ENCODE assay signal across 11 cellular contexts in the genomic region with DNA sequence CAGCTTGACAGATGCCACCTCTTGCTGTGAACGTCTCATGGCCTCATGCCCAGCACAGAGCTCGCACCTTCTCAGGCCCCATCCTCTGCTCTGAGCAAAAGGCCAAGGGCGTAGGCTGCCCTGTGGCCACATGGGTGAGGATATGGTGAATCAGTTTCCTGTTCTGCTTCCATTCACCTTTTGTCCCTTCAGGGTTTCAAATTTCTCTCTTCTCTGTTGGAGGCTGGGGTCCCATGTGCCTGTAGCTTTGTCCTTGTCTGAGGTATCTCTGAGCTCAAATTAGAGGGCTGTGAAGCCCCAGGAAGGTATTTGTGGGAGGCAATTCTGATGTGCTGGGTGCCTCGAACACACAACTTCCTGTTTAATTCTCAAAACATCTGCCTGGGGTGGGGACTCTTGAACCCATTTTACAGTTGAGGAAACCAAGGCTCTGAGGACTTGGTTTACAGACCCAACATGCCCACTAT. TPM values are rescaled to one million over a fixed set of nuclear protein-coding genes. Genes with fewer than 3 reads are reported as not detected.
DNase-seq lines count a peak whose midpoint lies in the region; ATAC-seq and TF ChIP-seq lines count a peak whose summit lies in the region.
"Had no signal": no experiment of that assay in that cellular context is flagged by ENCODE, and none has a peak within 500 bp of the region (broad histone marks: within the 10 kb centered on the region; RNA-seq: fewer than 3 reads in every experiment).

No MANE protein-coding gene starts in this region.

- no peaks in the 10 kb centered on the region for H3K27me3 ChIP-seq in ascending aorta
- no peaks in the 10 kb centered on the region for H3K27me3 ChIP-seq in psoas muscle (ENCODE audit: insufficient read depth in 3 of 3, low read length in 2 of 3)

- peak overlapping the region; percentile 24 for H3K4me3 Mint-ChIP-seq in activated T-cell treated with anti-CD3 and anti-CD28 coated beads, Interleukin-2, amount 50 U/mL, for 24 hours
- peak overlapping the region; percentile 55 for H3K4me3 Mint-ChIP-seq in T-helper 17 cell

- ATAC-seq in T-helper 17 cell, result peak; percentile 27
- no peak for ATAC-seq in psoas muscle

- TF ChIP-seq CTCF in ascending aorta (IDR thresholded peaks at IDR 0.05), result no peak
- no peak for TF ChIP-seq CTCF in GM10248 (IDR thresholded peaks at IDR 0.05; ENCODE audit: control extremely low read depth, extremely low read depth, low read depth, missing control alignments)
- TF ChIP-seq CTCF in psoas muscle (IDR thresholded peaks at IDR 0.05), result no peak

- peaks cover 63% of the 10 kb centered on the region for H3K36me3 Mint-ChIP-seq in activated T-cell treated with anti-CD3 and anti-CD28 coated beads, Interleukin-2, amount 50 U/mL, for 24 hours (ENCODE audit: low read depth)
- H3K36me3 Mint-ChIP-seq in T-helper 17 cell (ENCODE audit: low read depth), result peaks cover 7% of the 10 kb centered on the region

- H3K9me3 Mint-ChIP-seq in activated T-cell treated with anti-CD3 and anti-CD28 coated beads, Interleukin-2, amount 50 U/mL, for 24 hours, result no peaks in the 10 kb centered on the region

- H3K4me3 ChIP-seq in ascending aorta (no peak overlapping the region), psoas muscle (no peak overlapping the region)

- H3K4me1 ChIP-seq in ascending aorta, result no peaks in the 10 kb centered on the region
- H3K4me1 ChIP-seq in psoas muscle, result no peaks in the 10 kb centered on the region

- WGBS in psoas muscle, 3 donors, result 55 to 67% (median 58%) methylated on average over 4 of the region's 4 CpGs

- POLR2A ChIA-PET in GM10248 (lab: Yijun Ruan, JAX), result no interaction called here

- CTCF ChIA-PET in GM10248 (lab: Yijun Ruan, JAX), result interaction anchor here (1.2 to 5.5 kb wide), 10 partner anchors 15 to 670 kb away, joined by 3 to 65 read pairs (median 10); a partner anchor contains a TSS

- H3K4me1 Mint-ChIP-seq in activated T-cell treated with anti-CD3 and anti-CD28 coated beads, Interleukin-2, amount 50 U/mL, for 24 hours (ENCODE audit: low read depth), result peaks cover 68% of the 10 kb centered on the region
- H3K4me1 Mint-ChIP-seq in T-helper 17 cell, result peaks cover 54% of the 10 kb centered on the region

- intact Hi-C loops in posterior vena cava (cut with DNase I) (loop anchor here in 1 of 2 donors (5.0 kb wide), 1 partner anchor 1600 kb away; no protein-coding TSS in a partner anchor), ascending aorta (cut with DNase I) (no loop called here), psoas muscle (cut with DNase I) (no loop called here)

- H3K9me3 ChIP-seq in T-helper 17 cell (ENCODE audit: control insufficient read depth, low read length, poor library complexity, severe bottlenecking), result no peaks in the 10 kb centered on the region
- H3K9me3 ChIP-seq in ascending aorta, result no peaks in the 10 kb centered on the region
- H3K9me3 ChIP-seq in psoas muscle, result no peaks in the 10 kb centered on the region

- no peaks in the 10 kb centered on the region for H3K27me3 Mint-ChIP-seq in activated T-cell treated with anti-CD3 and anti-CD28 coated beads, Interleukin-2, amount 50 U/mL, for 24 hours
- H3K27me3 Mint-ChIP-seq in T-helper 17 cell, result no peaks in the 10 kb centered on the region

- H3K27ac Mint-ChIP-seq in activated T-cell treated with anti-CD3 and anti-CD28 coated beads, Interleukin-2, amount 50 U/mL, for 24 hours, result peak overlapping the region; percentile 89
- peak overlapping the region; percentile 81 for H3K27ac Mint-ChIP-seq in T-helper 17 cell

- DNase-seq in activated T-cell treated with anti-CD3 and anti-CD28 coated beads, Interleukin-2, amount 50 U/mL, for 24 hours, result peak; percentile 51
- DNase-seq in activated T-cell treated with anti-CD3 and anti-CD28 coated beads for 4 hours (no peak), T-helper 17 cell (no peak), dermis blood vessel endothelial cell (peak; percentile 9), posterior vena cava (ENCODE audit: low spot score) (peak; percentile 28), ascending aorta (ENCODE audit: low spot score in 2 of 2) (no peak), GM10248 (ENCODE audit: extremely low spot score) (no peak), psoas muscle (no peak)
- DNase-seq: AML-193, NCI-H526 treated with DMSO at 0.1 percent for 48 hours had no signal

- H3K36me3 ChIP-seq in ascending aorta (no peaks in the 10 kb centered on the region), psoas muscle (ENCODE audit: insufficient read depth in 1 of 2, low read depth in 1 of 2) (peaks cover 0 to 6% of the 10 kb centered on the region in 2 donors)

- no peak overlapping the region for H3K27ac ChIP-seq in ascending aorta
- no peak overlapping the region for H3K27ac ChIP-seq in psoas muscle

RNA-seq across cellular contexts. Expression of a gene that starts 29.0 kb away (rescaled TPM):
- total RNA-seq in T-helper 17 cell (100 to 1,000 TPM; 406 to 439 TPM), dermis blood vessel endothelial cell (0.09 TPM in 1 of 2 replicates, not detected in the other), posterior vena cava (1 to 10 TPM; 2.4 to 2.8 TPM), ascending aorta (2.7 TPM), psoas muscle (1 to 10 TPM in 1 of 4 donors, under 1 TPM in 3; 0.48 to 1.2 (median 0.84) TPM)
- under 1 TPM; 0.40 to 0.94 (median 0.42) TPM for polyA plus RNA-seq in psoas muscle
- total RNA-seq: pulmonary artery endothelial cell had no signal

Comparison
In these comparisons a context has a peak if more than half of its experiments do, and no peak if none do; other contexts are left out.
1. DNase-seq: peak in activated T-cell treated with anti-CD3 and anti-CD28 coated beads, Interleukin-2, amount 50 U/mL, for 24 hours (single experiment), dermis blood vessel endothelial cell (single experiment) and posterior vena cava (single experiment); none in activated T-cell treated with anti-CD3 and anti-CD28 coated beads for 4 hours (single experiment), T-helper 17 cell (0 of 3), ascending aorta (0 of 2), GM10248 (single experiment) and psoas muscle (0 of 2).
2. RNA of a gene that starts 29.0 kb away (total RNA-seq): 406 to 439 TPM in T-helper 17 cell; 2.4 to 2.8 TPM in posterior vena cava, 2.7 TPM in ascending aorta (single experiment), 0.48 to 1.2 TPM in psoas muscle and 0.09 TPM in dermis blood vessel endothelial cell; every median in the first group is over 100 times any median in the second.